Comparison of ENCODE assay signal across 26 cellular contexts in the genomic region with DNA sequence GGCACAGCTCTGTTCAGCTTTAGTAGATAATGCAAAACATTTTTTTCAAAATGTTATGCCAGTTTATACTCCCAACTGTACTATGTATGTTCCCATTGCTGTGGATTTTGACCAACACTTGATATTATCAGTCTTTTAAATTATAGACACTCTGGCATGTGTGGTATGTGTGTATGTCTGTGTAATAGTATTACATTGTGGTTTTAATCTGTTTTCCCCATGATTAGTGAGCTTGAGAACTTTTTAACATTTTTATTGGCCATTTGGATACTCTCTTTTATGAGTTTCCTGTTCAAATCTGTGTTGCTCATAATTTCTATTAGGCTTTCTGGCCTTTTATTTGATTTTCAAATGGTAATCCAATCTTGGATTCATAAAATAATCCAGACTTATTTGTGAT.
"Had no signal": no experiment of that assay in that cellular context is flagged by ENCODE, and none has a peak within 500 bp of the region (broad histone marks: within the 10 kb centered on the region; RNA-seq: fewer than 3 reads in every experiment).

No MANE protein-coding gene starts in this region.

- H3K4me3 ChIP-seq: adrenal gland, ascending aorta, coronary artery, dorsolateral prefrontal cortex, gastrocnemius medialis, heart left ventricle had no signal

- H3K27ac ChIP-seq: adrenal gland, ascending aorta, brain microvascular endothelial cell, coronary artery, dorsolateral prefrontal cortex, foreskin keratinocyte, gastrocnemius medialis, heart left ventricle had no signal

- H3K9me3 ChIP-seq: adrenal gland, ascending aorta, gastrocnemius medialis, heart left ventricle had no signal

- H3K27me3 ChIP-seq: adrenal gland, ascending aorta, brain microvascular endothelial cell, dorsolateral prefrontal cortex, foreskin keratinocyte, gastrocnemius medialis, heart left ventricle had no signal

- H3K36me3 ChIP-seq: adrenal gland, ascending aorta, brain microvascular endothelial cell, gastrocnemius medialis, heart left ventricle had no signal

- DNase-seq: activated CD4-positive, alpha-beta memory T cell treated with anti-CD3 and anti-CD28 coated beads for 36 hours; activated CD4-positive, alpha-beta T cell treated with anti-CD3 and anti-CD28 coated beads for 36 hours; activated CD4-positive, alpha-beta T cell treated with anti-CD3 and anti-CD28 coated beads, Interleukin-2, amount 10 ng/mL, durations not matched to agents 24 days and 14 days; activated CD4-positive, CD25-positive, alpha-beta regulatory T cell; activated CD4-positive, CD25-positive, alpha-beta regulatory T cell treated with anti-CD3 and anti-CD28 coated beads, Interleukin-2, amount 50 U/mL, for 72 hours; activated CD8-positive, alpha-beta memory T cell treated with anti-CD3 and anti-CD28 coated beads, Interleukin-2, amount 10 ng/mL, durations not matched to agents 7 days and 5 days; activated CD8-positive, alpha-beta memory T cell treated with anti-CD3 and anti-CD28 coated beads, Interleukin-2, amount 50 U/mL, for 4 hours; activated CD8-positive, alpha-beta T cell treated with anti-CD3 and anti-CD28 coated beads, Interleukin-2, amount 10 ng/mL, durations not matched to agents 7 days and 5 days; activated effector memory CD4-positive, alpha-beta T cell treated with anti-CD3 and anti-CD28 coated beads, Interleukin-2, amount 50 U/mL, for 16 hours; activated naive CD4-positive, alpha-beta T cell treated with anti-CD3 and anti-CD28 coated beads for 36 hours; activated naive CD8-positive, alpha-beta T cell treated with anti-CD3 and anti-CD28 coated beads for 36 hours; activated naive CD8-positive, alpha-beta T cell treated with anti-CD3 and anti-CD28 coated beads, Interleukin-2, amount 50 U/mL, for 24 hours; activated T-cell treated with anti-CD3 and anti-CD28 coated beads, Interleukin-2, amount 50 U/mL, for 1 hour; activated T-cell treated with anti-CD3 and anti-CD28 coated beads, Interleukin-2, amount 50 U/mL, for 48 hours; adrenal gland; brain microvascular endothelial cell; dorsolateral prefrontal cortex; effector memory CD4-positive, alpha-beta T cell; endodermal cell; foreskin keratinocyte; gastrocnemius medialis; glutamatergic neuron; heart left ventricle; T-helper 17 cell had no signal

- H3K4me1 ChIP-seq: ascending aorta, foreskin keratinocyte had no signal
